In the genomic region with DNA sequence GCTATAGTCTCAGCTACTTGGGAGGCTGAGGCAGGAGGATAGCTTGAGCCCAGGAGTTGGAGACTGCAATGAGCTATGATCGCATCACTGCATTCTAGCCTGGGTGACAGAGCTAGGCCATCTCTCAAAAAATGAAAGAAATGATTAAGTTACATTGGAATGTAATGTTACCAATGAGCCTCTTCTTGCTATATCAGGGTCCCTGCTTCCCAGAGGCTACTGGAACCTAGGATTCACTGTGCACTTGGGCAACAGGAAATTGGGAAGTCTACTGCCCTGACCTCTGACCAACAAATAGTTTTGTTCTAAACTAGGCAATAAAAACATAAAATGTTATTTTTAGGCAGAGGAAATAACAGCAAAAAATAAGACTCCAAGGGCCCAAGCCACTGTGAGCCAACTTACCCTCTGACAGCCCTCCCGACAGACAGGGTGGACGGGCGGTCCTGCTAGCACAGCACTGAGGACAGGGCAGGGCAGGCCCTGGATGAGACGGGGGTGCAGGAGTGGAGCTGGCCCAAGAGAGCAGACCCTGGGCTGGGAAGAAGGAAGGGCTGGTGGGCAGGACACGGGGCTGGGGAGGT, we compare ENCODE assay signal across 9 cellular contexts. TPM values are rescaled to one million over a fixed set of nuclear protein-coding genes. Genes with fewer than 3 reads are reported as not detected.
DNase-seq lines count a peak whose midpoint lies in the region; ATAC-seq lines count a peak whose summit lies in the region.
"Had no signal": no experiment of that assay in that cellular context is flagged by ENCODE, and none has a peak within 500 bp of the region (broad histone marks: within the 10 kb centered on the region; RNA-seq: fewer than 3 reads in every experiment).

No MANE protein-coding gene starts in this region.

- H3K36me3 Mint-ChIP-seq in activated CD8-positive, alpha-beta memory T cell treated with anti-CD3 and anti-CD28 coated beads, Interleukin-2, amount 10 ng/mL, durations not matched to agents 7 days and 5 days: peaks cover 8% of the 10 kb centered on the region
- peaks cover 30% of the 10 kb centered on the region for H3K36me3 Mint-ChIP-seq in activated T-helper 17 cell treated with anti-CD3 and anti-CD28 coated beads, Interleukin-2, amount 50 U/mL, for 72 hours (ENCODE audit: low read depth)

- H3K27me3 ChIP-seq in subcutaneous abdominal adipose tissue (ENCODE audit: control insufficient read depth in 5 of 5, insufficient read depth in 4 of 5, low read length in 5 of 5): no peaks in the 10 kb centered on the region
- H3K27me3 ChIP-seq: BLaER1 had no signal

- DNase-seq in activated CD8-positive, alpha-beta memory T cell treated with anti-CD3 and anti-CD28 coated beads for 24 hours: peak; percentile 51
- no peak for DNase-seq in activated CD8-positive, alpha-beta memory T cell treated with anti-CD3 and anti-CD28 coated beads, Interleukin-2, amount 10 ng/mL, durations not matched to agents 7 days and 5 days
- no peak for DNase-seq in left colon
- DNase-seq in NCI-H2081 treated with DMSO at 0.1 percent for 48 hours (lab: John Stamatoyannopoulos, UW): no peak
- no peak for DNase-seq in GM19240 (ENCODE audit: insufficient read length, low spot score)

- no peak overlapping the region for H3K4me3 Mint-ChIP-seq in activated CD8-positive, alpha-beta memory T cell treated with anti-CD3 and anti-CD28 coated beads, Interleukin-2, amount 10 ng/mL, durations not matched to agents 7 days and 5 days
- no peak overlapping the region for H3K4me3 Mint-ChIP-seq in activated T-helper 17 cell treated with anti-CD3 and anti-CD28 coated beads, Interleukin-2, amount 50 U/mL, for 72 hours

- peak overlapping the region in 1 of 5 donors; percentile 2 for H3K4me3 ChIP-seq in subcutaneous abdominal adipose tissue (ENCODE audit: low read depth in 1 of 5, low read length in 5 of 5)
- H3K4me3 ChIP-seq: BLaER1 had no signal

- H3K9me3 Mint-ChIP-seq in activated CD8-positive, alpha-beta memory T cell treated with anti-CD3 and anti-CD28 coated beads, Interleukin-2, amount 10 ng/mL, durations not matched to agents 7 days and 5 days (ENCODE audit: low read depth): no peaks in the 10 kb centered on the region
- no peaks in the 10 kb centered on the region for H3K9me3 Mint-ChIP-seq in activated T-helper 17 cell treated with anti-CD3 and anti-CD28 coated beads, Interleukin-2, amount 50 U/mL, for 72 hours

- CTCF ChIA-PET in activated CD8-positive, alpha-beta memory T cell treated with anti-CD3 and anti-CD28 coated beads, Interleukin-2, amount 10 ng/mL, durations not matched to agents 7 days and 5 days (lab: Charles Lee): interaction anchor here (0.8 to 1.8 kb wide), 3 partner anchors 62 to 127 kb away, joined by 3 to 5 read pairs (median 4); no protein-coding TSS in a partner anchor

- intact Hi-C loops in left colon (cut with DNase I, micrococcal nuclease): loop anchor here in 1 of 2 donors (5.0 kb wide), 1 partner anchor 91 kb away; no protein-coding TSS in a partner anchor

- no peaks in the 10 kb centered on the region for H3K9me3 ChIP-seq in subcutaneous abdominal adipose tissue (ENCODE audit: control insufficient read depth in 5 of 5, low read length in 5 of 5)
- H3K9me3 ChIP-seq: BLaER1 had no signal

- H3K4me1 ChIP-seq in subcutaneous abdominal adipose tissue (ENCODE audit: control insufficient read depth in 5 of 5, insufficient read depth in 5 of 5, low read length in 5 of 5): peaks cover 26 to 88% (median 69%) of the 10 kb centered on the region in 5 donors

- peak overlapping the region in 1 of 5 donors; percentile 14 for H3K9ac ChIP-seq in subcutaneous abdominal adipose tissue (ENCODE audit: low read length in 5 of 5)
- H3K9ac ChIP-seq: BLaER1 had no signal

- H3K27me3 Mint-ChIP-seq in activated CD8-positive, alpha-beta memory T cell treated with anti-CD3 and anti-CD28 coated beads, Interleukin-2, amount 10 ng/mL, durations not matched to agents 7 days and 5 days: no peaks in the 10 kb centered on the region
- H3K27me3 Mint-ChIP-seq in activated T-helper 17 cell treated with anti-CD3 and anti-CD28 coated beads, Interleukin-2, amount 50 U/mL, for 72 hours: no peaks in the 10 kb centered on the region

- no peak overlapping the region for H3K27ac Mint-ChIP-seq in activated CD8-positive, alpha-beta memory T cell treated with anti-CD3 and anti-CD28 coated beads, Interleukin-2, amount 10 ng/mL, durations not matched to agents 7 days and 5 days
- H3K27ac Mint-ChIP-seq in activated T-helper 17 cell treated with anti-CD3 and anti-CD28 coated beads, Interleukin-2, amount 50 U/mL, for 72 hours: peak overlapping the region; percentile 98

- no peaks in the 10 kb centered on the region for H3K36me3 ChIP-seq in subcutaneous abdominal adipose tissue (ENCODE audit: control insufficient read depth in 5 of 5, insufficient read depth in 5 of 5, low read length in 5 of 5)
- H3K36me3 ChIP-seq: BLaER1 had no signal

- ATAC-seq in activated CD8-positive, alpha-beta memory T cell treated with anti-CD3 and anti-CD28 coated beads, Interleukin-2, amount 10 ng/mL, durations not matched to agents 7 days and 5 days: no peak
- no peak for ATAC-seq in activated T-helper 17 cell treated with anti-CD3 and anti-CD28 coated beads, Interleukin-2, amount 50 U/mL, for 72 hours (replicated peaks)
- ATAC-seq in left colon (peak; percentile 51), esophagus mucosa (no peak)

- H3K27ac ChIP-seq in subcutaneous abdominal adipose tissue (ENCODE audit: low read depth, low read length): peak overlapping the region; percentile 18
- H3K27ac ChIP-seq: BLaER1 had no signal

- peaks cover 73% of the 10 kb centered on the region for H3K4me1 Mint-ChIP-seq in activated CD8-positive, alpha-beta memory T cell treated with anti-CD3 and anti-CD28 coated beads, Interleukin-2, amount 10 ng/mL, durations not matched to agents 7 days and 5 days
- H3K4me1 Mint-ChIP-seq in activated T-helper 17 cell treated with anti-CD3 and anti-CD28 coated beads, Interleukin-2, amount 50 U/mL, for 72 hours: peaks cover 66% of the 10 kb centered on the region

RNA-seq across cellular contexts. Expression of a gene that starts 27.5 kb away (rescaled TPM):
- 10 to 100 TPM; 75.9 to 94.0 TPM for total RNA-seq in activated CD8-positive, alpha-beta memory T cell treated with anti-CD3 and anti-CD28 coated beads, Interleukin-2, amount 10 ng/mL, durations not matched to agents 7 days and 5 days
- 10 to 100 TPM; 59.6 to 99.8 TPM for total RNA-seq in activated T-helper 17 cell treated with anti-CD3 and anti-CD28 coated beads, Interleukin-2, amount 50 U/mL, for 72 hours
- 10 to 100 TPM; 44.4 to 44.7 TPM for total RNA-seq in left colon
- 46.8 TPM for total RNA-seq in esophagus mucosa

RNA-seq across cellular contexts. Expression of a gene that starts 37.7 kb away (rescaled TPM):
- 10 to 100 TPM; 14.8 to 18.2 TPM for total RNA-seq in activated CD8-positive, alpha-beta memory T cell treated with anti-CD3 and anti-CD28 coated beads, Interleukin-2, amount 10 ng/mL, durations not matched to agents 7 days and 5 days
- 1 to 10 TPM; 7.7 to 9.1 TPM for total RNA-seq in activated T-helper 17 cell treated with anti-CD3 and anti-CD28 coated beads, Interleukin-2, amount 50 U/mL, for 72 hours
- 1 to 10 TPM; 8.8 to 9.6 TPM for total RNA-seq in left colon
- 3.9 TPM for total RNA-seq in esophagus mucosa
